In genomic region chr15:79898772-79899171, GRCh38 we compare ENCODE assay signal across 1 cellular context.
TF ChIP-seq lines count a peak whose summit lies in the region.

No MANE protein-coding gene starts in this region.

TF ChIP-seq in liver, 16 proteins besides CTCF, POLR2A, EP300 and RAD21 (continued from another document):
- TF ChIP-seq REST (IDR thresholded peaks at IDR 0.05), result peak; percentile 37
- peak; percentile 83 for TF ChIP-seq YY1 (IDR thresholded peaks at IDR 0.05)
TF ChIP-seq in liver: peak in this region for 14; not testable (repeated sequence) for 2.
